9 cellular contexts compared by ENCODE assay signal in the genomic region with DNA sequence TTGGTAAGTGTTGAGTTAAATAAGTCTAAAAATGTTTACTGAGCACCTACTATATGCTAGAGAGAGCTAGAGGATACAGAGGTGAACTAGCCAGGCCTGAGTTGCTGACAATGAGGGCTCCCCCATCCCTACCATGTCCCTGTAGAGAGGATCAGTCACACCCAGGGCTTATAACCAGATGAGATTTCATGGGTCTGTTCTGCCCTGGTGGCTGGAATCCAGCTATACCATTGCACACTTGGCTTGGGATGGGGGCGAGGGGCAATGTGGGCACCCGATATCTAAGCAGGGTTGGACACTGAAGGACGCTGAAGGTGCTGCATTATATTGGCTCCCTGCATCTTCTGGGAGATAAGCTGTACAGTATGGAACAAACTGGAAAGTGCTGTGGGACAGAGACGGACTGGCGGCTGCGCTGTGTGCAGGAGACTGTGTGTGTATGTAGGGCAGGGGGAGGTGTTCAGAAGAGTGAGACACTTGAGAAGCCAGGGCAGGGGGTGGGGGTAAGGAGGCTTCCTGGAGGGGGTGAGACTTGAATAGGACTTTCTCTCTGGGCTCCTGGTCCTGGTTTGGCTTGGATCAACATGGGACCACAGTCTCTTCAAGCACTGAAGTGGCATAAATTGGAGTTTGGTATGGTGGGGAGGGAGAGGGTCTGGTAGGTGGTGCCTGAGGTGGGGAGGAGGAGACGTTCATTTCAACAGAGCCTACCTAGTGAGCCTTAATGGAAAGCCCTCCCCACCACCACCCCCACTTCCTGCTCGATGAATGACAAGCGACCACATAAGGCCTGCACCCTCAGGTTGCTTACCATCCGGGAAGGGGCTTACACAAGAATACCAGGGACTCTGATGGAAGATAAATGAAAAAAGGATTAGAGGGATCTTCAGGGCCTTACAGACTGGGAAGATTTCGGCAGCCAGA. TPM values are rescaled to one million over a fixed set of nuclear protein-coding genes. Genes with fewer than 3 reads are reported as not detected.
DNase-seq lines count a peak whose midpoint lies in the region; ATAC-seq and TF ChIP-seq lines count a peak whose summit lies in the region.
"Had no signal": no experiment of that assay in that cellular context is flagged by ENCODE, and none has a peak within 500 bp of the region (broad histone marks: within the 10 kb centered on the region; RNA-seq: fewer than 3 reads in every experiment).

No MANE protein-coding gene starts in this region.

- H3K27ac ChIP-seq in ACC112 (ENCODE audit: low read depth, low read length), result no peak overlapping the region
- H3K27ac ChIP-seq in mesenchymal stem cell (ENCODE audit: low read length, poor library complexity, severe bottlenecking), result peak overlapping the region; percentile 94

- no peaks in the 10 kb centered on the region for H3K9me3 ChIP-seq in mesenchymal stem cell (ENCODE audit: control insufficient read depth, low read length)

- H4K91ac ChIP-seq in mesenchymal stem cell (ENCODE audit: low read length), result peak overlapping the region; percentile 91

- H3K4me3 ChIP-seq in ACC112 (ENCODE audit: low read depth, low read length) (peak overlapping the region; percentile 79), mesenchymal stem cell (ENCODE audit: insufficient read depth in 1 of 2, low read depth in 1 of 2, low read length in 2 of 2) (peak overlapping the region; percentile 9 to 78)

- no peak overlapping the region for H3K27ac Mint-ChIP-seq in HFFc6
- H3K27ac Mint-ChIP-seq in activated naive CD4-positive, alpha-beta T cell treated with anti-CD3 and anti-CD28 coated beads for 36 hours, result peak overlapping the region; percentile 93

- DNase-seq in HFFc6, result no peak
- DNase-seq in activated naive CD4-positive, alpha-beta T cell treated with anti-CD3 and anti-CD28 coated beads for 36 hours, result peak; percentile 70
- DNase-seq in mesenchymal stem cell, result peak; percentile 59
- DNase-seq in anterior cingulate cortex (lab: John Stamatoyannopoulos, UW), result no peak
- no peak for DNase-seq in COLO668 (lab: John Stamatoyannopoulos, UW; ENCODE audit: unreplicated experiment)
- DNase-seq: NCI-H226 had no signal

- H3K23ac ChIP-seq in mesenchymal stem cell (ENCODE audit: low read length in 2 of 2), result no peak overlapping the region

- 88% methylated on average over 10 of the region's 11 CpGs for WGBS in mesenchymal stem cell

- H3K79me2 ChIP-seq in ACC112 (ENCODE audit: control insufficient read depth, insufficient read depth, low read length, unreplicated experiment), result peaks cover 26% of the 10 kb centered on the region

- H3K27me3 ChIP-seq in ACC112 (ENCODE audit: insufficient read depth, low read length) (no peaks in the 10 kb centered on the region), mesenchymal stem cell (ENCODE audit: control insufficient read depth in 1 of 2, insufficient read depth in 1 of 2, low read length in 2 of 2) (no peaks in the 10 kb centered on the region)

- H2AK5ac ChIP-seq in mesenchymal stem cell (ENCODE audit: low read length, severe bottlenecking), result peak overlapping the region; percentile 85

- H3K18ac ChIP-seq in mesenchymal stem cell (ENCODE audit: low read depth in 1 of 2, low read length in 2 of 2), result peak overlapping the region; percentile 47 to 99

- H2BK5ac ChIP-seq in mesenchymal stem cell (ENCODE audit: low read depth, low read length, poor library complexity, severe bottlenecking), result no peak overlapping the region

- peak; percentile 58 for TF ChIP-seq CTCF in HFFc6 (IDR thresholded peaks at IDR 0.05)

- H3K4me1 Mint-ChIP-seq in HFFc6 (ENCODE audit: low read depth), result peaks cover 52% of the 10 kb centered on the region
- peaks cover 58% of the 10 kb centered on the region for H3K4me1 Mint-ChIP-seq in activated naive CD4-positive, alpha-beta T cell treated with anti-CD3 and anti-CD28 coated beads for 36 hours (ENCODE audit: low read depth)

- peak overlapping the region; percentile 88 for H3K4me2 ChIP-seq in mesenchymal stem cell (ENCODE audit: low read length, poor library complexity, severe bottlenecking)

- intact Hi-C loops in activated naive CD4-positive, alpha-beta T cell treated with anti-CD3 and anti-CD28 coated beads for 36 hours (cut with micrococcal nuclease), result loop anchor here (5.0 kb wide), 1 partner anchor 1280 kb away; a partner anchor contains a TSS

- no peak overlapping the region for H2AFZ ChIP-seq in ACC112 (ENCODE audit: low read length, unreplicated experiment)
- H2AFZ ChIP-seq in mesenchymal stem cell (ENCODE audit: low read depth, low read length), result no peak overlapping the region

- H3K27me3 Mint-ChIP-seq in HFFc6 (ENCODE audit: insufficient read depth), result no peaks in the 10 kb centered on the region; the same call in 1 of the 2 replicates
- H3K27me3 Mint-ChIP-seq in activated naive CD4-positive, alpha-beta T cell treated with anti-CD3 and anti-CD28 coated beads for 36 hours (ENCODE audit: low read depth), result no peaks in the 10 kb centered on the region

- H3K14ac ChIP-seq in mesenchymal stem cell (ENCODE audit: low read length in 2 of 2), result peak overlapping the region in 1 of 2 experiments; percentile 26

- H3K4me1 ChIP-seq in ACC112 (ENCODE audit: control insufficient read depth, insufficient read depth, low read length, unreplicated experiment) (peaks cover 72% of the 10 kb centered on the region), mesenchymal stem cell (ENCODE audit: control insufficient read depth, insufficient read depth, low read depth, low read length) (peaks cover 63% of the 10 kb centered on the region)

- ATAC-seq in HG03565 (IDR thresholded peaks at IDR 0.05; ENCODE audit: unreplicated experiment), result no peak
- ATAC-seq in GM21423 (IDR thresholded peaks at IDR 0.05; ENCODE audit: unreplicated experiment), result no peak

- H3K9me3 Mint-ChIP-seq in HFFc6, result no peaks in the 10 kb centered on the region
- no peaks in the 10 kb centered on the region for H3K9me3 Mint-ChIP-seq in activated naive CD4-positive, alpha-beta T cell treated with anti-CD3 and anti-CD28 coated beads for 36 hours

- H3K9ac ChIP-seq in mesenchymal stem cell (ENCODE audit: low read length), result no peak overlapping the region

- H3K4me3 Mint-ChIP-seq in HFFc6, result no peak overlapping the region
- peak overlapping the region; percentile 83 for H3K4me3 Mint-ChIP-seq in activated naive CD4-positive, alpha-beta T cell treated with anti-CD3 and anti-CD28 coated beads for 36 hours

- CTCF ChIA-PET in activated naive CD4-positive, alpha-beta T cell treated with anti-CD3 and anti-CD28 coated beads for 36 hours (lab: Charles Lee), result interaction anchor here (1.0 to 2.9 kb wide), 3 partner anchors 48 to 54 kb away, joined by 4 to 10 read pairs (median 7); no protein-coding TSS in a partner anchor

- H3K79me1 ChIP-seq in mesenchymal stem cell (replicated peaks; ENCODE audit: low read length, poor library complexity, severe bottlenecking), result no peaks in the 10 kb centered on the region

- no peak overlapping the region for H2BK120ac ChIP-seq in mesenchymal stem cell (ENCODE audit: low read depth, low read length)

- no peak overlapping the region for H2BK15ac ChIP-seq in mesenchymal stem cell (ENCODE audit: low read depth, poor library complexity, severe bottlenecking)

- peak overlapping the region; percentile 33 to 66 for H2BK12ac ChIP-seq in mesenchymal stem cell (ENCODE audit: low read length in 2 of 2)

- peak overlapping the region; percentile 5 for H4K8ac ChIP-seq in mesenchymal stem cell (ENCODE audit: low read length)

- no peaks in the 10 kb centered on the region for H3K36me3 ChIP-seq in ACC112 (ENCODE audit: insufficient read depth, low read length)
- peaks cover 0 to 15% of the 10 kb centered on the region in 2 experiments for H3K36me3 ChIP-seq in mesenchymal stem cell (ENCODE audit: control insufficient read depth in 1 of 2, insufficient read depth in 2 of 2, low read depth in 1 of 2, low read length in 2 of 2)

- peak overlapping the region in 1 of 2 experiments; percentile 42 for H3K4ac ChIP-seq in mesenchymal stem cell (ENCODE audit: low read depth in 1 of 2, low read length in 2 of 2)

- no peaks in the 10 kb centered on the region for H3K36me3 Mint-ChIP-seq in HFFc6 (ENCODE audit: low read depth)
- peaks cover 29% of the 10 kb centered on the region for H3K36me3 Mint-ChIP-seq in activated naive CD4-positive, alpha-beta T cell treated with anti-CD3 and anti-CD28 coated beads for 36 hours (ENCODE audit: low read depth)

RNA-seq across cellular contexts. Expression of a gene that starts 1.8 kb away (rescaled TPM):
- 10 to 100 TPM; 17.3 to 31.7 (median 20.7) TPM for total RNA-seq in HFFc6 (2021; fragmentation: NEBNext Ultra II Directional; extraction: Animal tissue kit (Norgen Biotek cat#: 25700))
- total RNA-seq in activated naive CD4-positive, alpha-beta T cell treated with anti-CD3 and anti-CD28 coated beads for 36 hours, result 100 to 1,000 TPM; 140 to 141 TPM
- 196 TPM for polyA plus RNA-seq in mesenchymal stem cell (2013, experiment 1 of 2)
- polyA plus RNA-seq in mesenchymal stem cell (2013, experiment 2 of 2), result 194 TPM

Comparison
In these comparisons a context has a peak if more than half of its experiments do, and no peak if none do; other contexts are left out.
1. DNase-seq: peak in activated naive CD4-positive, alpha-beta T cell treated with anti-CD3 and anti-CD28 coated beads for 36 hours (single experiment) and mesenchymal stem cell (single experiment); none in HFFc6 (single experiment), anterior cingulate cortex (0 of 58) and COLO668 (single experiment).
2. RNA of a gene that starts 1.8 kb away (total RNA-seq): 140 to 141 TPM in activated naive CD4-positive, alpha-beta T cell treated with anti-CD3 and anti-CD28 coated beads for 36 hours; 17.3 to 31.7 TPM in HFFc6; every median in the first group is over 4 times any median in the second.